In genomic region chr6:33696538-33697518, GRCh38 we compare ENCODE assay signal across 8 cellular contexts. TPM values are rescaled to one million over a fixed set of nuclear protein-coding genes. Genes with fewer than 3 reads are reported as not detected.
DNase-seq lines count a peak whose midpoint lies in the region; ATAC-seq, FAIRE-seq and TF ChIP-seq lines count a peak whose summit lies in the region.

No MANE protein-coding gene starts in this region.

- no peak overlapping the region for H3K4me3 Mint-ChIP-seq in natural killer cell treated with Interleukin-12 subunit alpha and Interleukin-12 subunit beta and Interleukin-15 and Interleukin-18, amount 100 ng/mL, for 72 hours

- TF ChIP-seq RAD21 in A549 (conservative IDR thresholded peaks at IDR 0.05 in 1 of 2, IDR thresholded peaks at IDR 0.05 in 1 of 2), result no peak

- no peaks in the 10 kb centered on the region for H3K36me3 Mint-ChIP-seq in natural killer cell treated with Interleukin-12 subunit alpha and Interleukin-12 subunit beta and Interleukin-15 and Interleukin-18, amount 100 ng/mL, for 72 hours

- H3K9me3 ChIP-seq in A549, result no peaks in the 10 kb centered on the region

- peaks cover 31% of the 10 kb centered on the region for H3K4me1 ChIP-seq in A549

- POLR2A ChIA-PET in A549 (lab: Yijun Ruan, JAX), result no interaction called here

- TF ChIP-seq CTCF in A549 (IDR thresholded peaks at IDR 0.05), result no peak
- no peak for TF ChIP-seq CTCF in dorsolateral prefrontal cortex (IDR thresholded peaks at IDR 0.05 in 54 of 56, conservative IDR thresholded peaks at IDR 0.05 in 2 of 56; ENCODE audit: low read depth in 1 of 56, partially characterized antibody in 56 of 56)

- no peak for TF ChIP-seq POLR2A in A549 (IDR thresholded peaks at IDR 0.05; ENCODE audit: low read length)
- no peak for TF ChIP-seq POLR2A in H54 (IDR thresholded peaks at IDR 0.05; ENCODE audit: low read depth, low read length)

- no peak overlapping the region for H3K4me3 ChIP-seq in A549
- H3K4me3 ChIP-seq in dorsolateral prefrontal cortex, result no peak overlapping the region

- no peak for FAIRE-seq in A549 (lab: Jason Lieb, UNC)
- FAIRE-seq in H54 (lab: Jason Lieb, UNC), result peak; percentile 62

- H3K27me3 ChIP-seq in dorsolateral prefrontal cortex, result no peaks in the 10 kb centered on the region

- peak overlapping the region; percentile 67 to 80 for H3K27ac Mint-ChIP-seq in natural killer cell treated with Interleukin-12 subunit alpha and Interleukin-12 subunit beta and Interleukin-15 and Interleukin-18, amount 100 ng/mL, for 72 hours

- CTCF ChIA-PET in A549 (lab: Yijun Ruan, JAX), result interaction anchor here (0.7 to 1.6 kb wide), 8 partner anchors 14 to 117 kb away, joined by 3 to 6 read pairs (median 3); partner anchors contain the start of genes BAK1 and UQCC2

- intact Hi-C loops in dorsolateral prefrontal cortex (cut with DNase I), result no loop called here

- no peaks in the 10 kb centered on the region for H3K9me3 Mint-ChIP-seq in natural killer cell treated with Interleukin-12 subunit alpha and Interleukin-12 subunit beta and Interleukin-15 and Interleukin-18, amount 100 ng/mL, for 72 hours

- no peaks in the 10 kb centered on the region for H3K27me3 Mint-ChIP-seq in natural killer cell treated with Interleukin-12 subunit alpha and Interleukin-12 subunit beta and Interleukin-15 and Interleukin-18, amount 100 ng/mL, for 72 hours

- ATAC-seq in A549 (peak in 1 of 2 experiments; percentile 4; a peak in 2 of 6 replicates), HG02623 (IDR thresholded peaks at IDR 0.05; ENCODE audit: unreplicated experiment) (no peak), GM21381 (IDR thresholded peaks at IDR 0.05; ENCODE audit: unreplicated experiment) (no peak)
- ATAC-seq in natural killer cell treated with Interleukin-12 subunit alpha and Interleukin-12 subunit beta and Interleukin-15 and Interleukin-18, amount 100 ng/mL, for 72 hours, result no peak

- H3K4me2 ChIP-seq in A549, result 0 out of 3 replicates have a peak overlapping the region, but pooled peaks have one; percentile 12

- DNase-seq in A549 (ENCODE audit: low read depth in 1 of 2, low spot score in 1 of 2), result no peak
- peak; percentile 68 for DNase-seq in H54 (ENCODE audit: insufficient read length, low spot score)
- peak; percentile 31 for DNase-seq in SHP77 treated with DMSO at 0.1 percent for 48 hours (lab: John Stamatoyannopoulos, UW)
- DNase-seq in dorsolateral prefrontal cortex, result no peak
- no peak for DNase-seq in natural killer cell treated with Interleukin-12 subunit alpha and Interleukin-12 subunit beta and Interleukin-15 and Interleukin-18, amount 100 ng/mL, for 72 hours (ENCODE audit: low spot score)
- DNase-seq in putamen (ENCODE audit: low spot score), result no peak

- H3K27ac ChIP-seq in A549, result peak overlapping the region in 1 of 2 experiments; percentile 26; a peak in 3 of 6 replicates
- H3K27ac ChIP-seq in dorsolateral prefrontal cortex, result peak overlapping the region in 42 of 59 donors; percentile 15 to 73 (median 44)

- TF ChIP-seq EP300 in A549 (IDR thresholded peaks at IDR 0.05), result no peak

- H3K4me1 Mint-ChIP-seq in natural killer cell treated with Interleukin-12 subunit alpha and Interleukin-12 subunit beta and Interleukin-15 and Interleukin-18, amount 100 ng/mL, for 72 hours (ENCODE audit: low read depth in 2 of 2), result peaks cover 29 to 35% of the 10 kb centered on the region in 2 donors

- 71% methylated on average over 14 of the region's 15 CpGs for WGBS in A549 (ENCODE audit: missing lambda C conversion rate)

TF ChIP-seq in A549, 52 proteins besides CTCF, POLR2A, EP300 and RAD21:
- no peak for TF ChIP-seq MAX (IDR thresholded peaks at IDR 0.05)
- TF ChIP-seq KDM1A (IDR thresholded peaks at IDR 0.05; ENCODE audit: low read depth), result no peak
- TF ChIP-seq TFCP2L1 (CRISPR knock-in tag; IDR thresholded peaks at IDR 0.05), result no peak
- TF ChIP-seq KDM5A (IDR thresholded peaks at IDR 0.05), result no peak
- TF ChIP-seq NR3C1 (IDR thresholded peaks at IDR 0.05), result no peak
- TF ChIP-seq NFE2L2 (conservative IDR thresholded peaks at IDR 0.05; ENCODE audit: low read length), result no peak
- no peak for TF ChIP-seq MYC (IDR thresholded peaks at IDR 0.05; ENCODE audit: borderline replicate concordance, low read length)
- no peak for TF ChIP-seq GATA3 (IDR thresholded peaks at IDR 0.05; ENCODE audit: borderline replicate concordance)
- no peak for TF ChIP-seq FOSB (CRISPR knock-in tag; IDR thresholded peaks at IDR 0.05)
- TF ChIP-seq, protein P1, sequence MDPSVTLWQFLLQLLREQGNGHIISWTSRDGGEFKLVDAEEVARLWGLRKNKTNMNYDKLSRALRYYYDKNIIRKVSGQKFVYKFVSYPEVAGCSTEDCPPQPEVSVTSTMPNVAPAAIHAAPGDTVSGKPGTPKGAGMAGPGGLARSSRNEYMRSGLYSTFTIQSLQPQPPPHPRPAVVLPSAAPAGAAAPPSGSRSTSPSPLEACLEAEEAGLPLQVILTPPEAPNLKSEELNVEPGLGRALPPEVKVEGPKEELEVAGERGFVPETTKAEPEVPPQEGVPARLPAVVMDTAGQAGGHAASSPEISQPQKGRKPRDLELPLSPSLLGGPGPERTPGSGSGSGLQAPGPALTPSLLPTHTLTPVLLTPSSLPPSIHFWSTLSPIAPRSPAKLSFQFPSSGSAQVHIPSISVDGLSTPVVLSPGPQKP (IDR thresholded peaks at IDR 0.05; ENCODE audit: low read depth, low read length), result no peak
- TF ChIP-seq HOXB13 (CRISPR knock-in tag; IDR thresholded peaks at IDR 0.05; ENCODE audit: low read depth), result no peak
- TF ChIP-seq SMC3 (IDR thresholded peaks at IDR 0.05), result no peak

RNA-seq across cellular contexts. Expression of gene UQCC2, which starts 14.7 kb away (rescaled TPM):
- polyA plus RNA-seq in A549 (2011; rRNA removed), result 65.5 and 90.8 TPM in 2 replicates
- polyA plus RNA-seq in A549 (2012; cell fraction: cytosol; rRNA removed), result 46.0 and 46.7 TPM in 2 replicates
- polyA plus RNA-seq in A549 (2012; cell fraction: nucleus; rRNA removed), result 22.9 and 25.5 TPM in 2 replicates
- polyA plus RNA-seq in A549 (2017; fragmentation: RNase III; extraction: RNeasy Plus Mini Kit Qiagen cat#74134 plus additional on column Dnase treatment), result 78.2 to 82.0 TPM (median 81.4 TPM) in 3 replicates
- polyA minus RNA-seq in A549 (2011; rRNA and poly(A)+ RNA removed), result 12.9 and 17.1 TPM in 2 replicates
- total RNA-seq in dorsolateral prefrontal cortex, result 10 to 100 TPM; 32.1 to 86.2 (median 53.0) TPM
- 10 to 100 TPM; 44.9 to 53.1 TPM for total RNA-seq in natural killer cell treated with Interleukin-12 subunit alpha and Interleukin-12 subunit beta and Interleukin-15 and Interleukin-18, amount 100 ng/mL, for 72 hours

RNA-seq across cellular contexts. Expression of gene IP6K3, which starts 49.9 kb away (rescaled TPM):
- polyA plus RNA-seq in A549 (2011; rRNA removed), result 0.11 and 0.12 TPM in 2 replicates
- 0.04 and 0.05 TPM in 2 replicates for polyA plus RNA-seq in A549 (2012; cell fraction: cytosol; rRNA removed)
- polyA plus RNA-seq in A549 (2012; cell fraction: nucleus; rRNA removed), result 0.08 and 0.12 TPM in 2 replicates
- 0.03 to 0.20 TPM (median 0.07 TPM) in 3 replicates for polyA plus RNA-seq in A549 (2017; fragmentation: RNase III; extraction: RNeasy Plus Mini Kit Qiagen cat#74134 plus additional on column Dnase treatment)
- not detected in 2 replicates for polyA minus RNA-seq in A549 (2011; rRNA and poly(A)+ RNA removed)
- 10 to 100 TPM in 52 of 120 experiments, 1 to 10 TPM in 68; 1.1 to 55.5 (median 9.0) TPM for total RNA-seq in dorsolateral prefrontal cortex
- not detected for total RNA-seq in natural killer cell treated with Interleukin-12 subunit alpha and Interleukin-12 subunit beta and Interleukin-15 and Interleukin-18, amount 100 ng/mL, for 72 hours

Comparison
In these comparisons a context has a peak if more than half of its experiments do, and no peak if none do; other contexts are left out.
1. DNase-seq: peak in H54 (single experiment) and SHP77 treated with DMSO at 0.1 percent for 48 hours (single experiment); none in A549 (0 of 2), dorsolateral prefrontal cortex (0 of 10), natural killer cell treated with Interleukin-12 subunit alpha and Interleukin-12 subunit beta and Interleukin-15 and Interleukin-18, amount 100 ng/mL, for 72 hours (single experiment) and putamen (single experiment).